1 cellular context compared by ENCODE assay signal in genomic region chr21:42009831-42010506, GRCh38.
TF ChIP-seq lines count a peak whose summit lies in the region.

Gene ZBTB21, minus strand, starts transcription at chr21:42010360. Its CDS starts 16,265 bp downstream, at chr21:41994095.

TF ChIP-seq in K562, 482 proteins besides CTCF, POLR2A, EP300 and RAD21 (continued from another document and continues in another):
- TF ChIP-seq SETDB1 (IDR thresholded peaks at IDR 0.05; ENCODE audit: low read length) (no peak), ZNF592 (IDR thresholded peaks at IDR 0.05) (no peak), ARNT (IDR thresholded peaks at IDR 0.05) (peak in 1 of 2 experiments; percentile 35; a peak in 1 of 4 replicates), ZNF134 (CRISPR knock-in tag; conservative IDR thresholded peaks at IDR 0.05) (no peak), CREM (IDR thresholded peaks at IDR 0.05; ENCODE audit: low read depth) (peak; percentile 98), EZH2 (IDR thresholded peaks at IDR 0.05; ENCODE audit: borderline replicate concordance, low read depth, low read length) (no peak), STAT5A (IDR thresholded peaks at IDR 0.05; ENCODE audit: borderline replicate concordance, low read length) (no peak), ILF3 (IDR thresholded peaks at IDR 0.05; ENCODE audit: borderline replicate concordance) (no peak; the same call in 1 of the 2 replicates), DDX20 (tag; IDR thresholded peaks at IDR 0.05; ENCODE audit: low read depth) (no peak), CBX1 (IDR thresholded peaks at IDR 0.05; ENCODE audit: low read depth) (no peak), KLF10 (CRISPR knock-in tag; IDR thresholded peaks at IDR 0.05) (no peak), POLR3G (IDR thresholded peaks at IDR 0.05; ENCODE audit: extremely low read depth, insufficient read length, insufficient replicate concordance) (no peak), MCM5 (IDR thresholded peaks at IDR 0.05; ENCODE audit: low read depth) (no peak), ZKSCAN3 (CRISPR knock-in tag; IDR thresholded peaks at IDR 0.05) (no peak), ZNF699 (CRISPR knock-in tag; IDR thresholded peaks at IDR 0.05; ENCODE audit: insufficient replicate concordance) (no peak), ZNF583 (CRISPR knock-in tag; IDR thresholded peaks at IDR 0.05) (peak; percentile 22; the same call in 1 of the 2 replicates), BCL6 (CRISPR knock-in tag; IDR thresholded peaks at IDR 0.05) (no peak), SUPT5H (IDR thresholded peaks at IDR 0.05) (peak; percentile 79), TRIM24 (IDR thresholded peaks at IDR 0.05) (no peak), GTF2F1 (IDR thresholded peaks at IDR 0.05; ENCODE audit: low read depth, low read length) (0 out of 2 replicates have a peak, but pooled peaks have one; percentile 27), HNRNPLL (IDR thresholded peaks at IDR 0.05; ENCODE audit: low read depth, low read length, poor library complexity, severe bottlenecking) (peak; percentile 23), AFF4 (CRISPR knock-in tag; IDR thresholded peaks at IDR 0.05) (no peak; the same call in 1 of the 2 replicates), CTBP1 (IDR thresholded peaks at IDR 0.05; ENCODE audit: borderline replicate concordance) (no peak), MXI1 (IDR thresholded peaks at IDR 0.05; ENCODE audit: low read depth, low read length) (no peak), ZNF780A (CRISPR knock-in tag; IDR thresholded peaks at IDR 0.05) (no peak), BRCA1 (IDR thresholded peaks at IDR 0.05) (no peak), BRCA1 (CRISPR knock-in tag; IDR thresholded peaks at IDR 0.05) (no peak), ZFX (CRISPR knock-in tag; IDR thresholded peaks at IDR 0.05) (peak; percentile 58), SAFB (IDR thresholded peaks at IDR 0.05; ENCODE audit: borderline replicate concordance, low read depth, low read length) (no peak), ZBTB9 (CRISPR knock-in tag; IDR thresholded peaks at IDR 0.05) (no peak), NR3C1 (CRISPR knock-in tag; IDR thresholded peaks at IDR 0.05) (no peak), ZSCAN32 (CRISPR knock-in tag; IDR thresholded peaks at IDR 0.05) (no peak), PHB (CRISPR knock-in tag; IDR thresholded peaks at IDR 0.05) (no peak), RBM14 (IDR thresholded peaks at IDR 0.05; ENCODE audit: borderline replicate concordance, insufficient read depth, low read depth, low read length) (no peak), NCOR1 (IDR thresholded peaks at IDR 0.05) (no peak), HINFP (tag; conservative IDR thresholded peaks at IDR 0.05; ENCODE audit: low read depth) (no peak), NBN (IDR thresholded peaks at IDR 0.05; ENCODE audit: low read depth) (peak; percentile 100), EHMT2 (IDR thresholded peaks at IDR 0.05) (no peak), SRSF3 (IDR thresholded peaks at IDR 0.05; ENCODE audit: insufficient read depth, low read length) (no peak), ZNF696 (CRISPR knock-in tag; conservative IDR thresholded peaks at IDR 0.05) (no peak), BACH1 (tag; IDR thresholded peaks at IDR 0.05) (no peak)
- TF ChIP-seq, protein P1, sequence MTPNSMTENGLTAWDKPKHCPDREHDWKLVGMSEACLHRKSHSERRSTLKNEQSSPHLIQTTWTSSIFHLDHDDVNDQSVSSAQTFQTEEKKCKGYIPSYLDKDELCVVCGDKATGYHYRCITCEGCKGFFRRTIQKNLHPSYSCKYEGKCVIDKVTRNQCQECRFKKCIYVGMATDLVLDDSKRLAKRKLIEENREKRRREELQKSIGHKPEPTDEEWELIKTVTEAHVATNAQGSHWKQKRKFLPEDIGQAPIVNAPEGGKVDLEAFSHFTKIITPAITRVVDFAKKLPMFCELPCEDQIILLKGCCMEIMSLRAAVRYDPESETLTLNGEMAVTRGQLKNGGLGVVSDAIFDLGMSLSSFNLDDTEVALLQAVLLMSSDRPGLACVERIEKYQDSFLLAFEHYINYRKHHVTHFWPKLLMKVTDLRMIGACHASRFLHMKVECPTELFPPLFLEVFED (CRISPR knock-in tag; conservative IDR thresholded peaks at IDR 0.05) = 0 out of 2 replicates have a peak, but pooled peaks have one; percentile 52
- TF ChIP-seq, protein P2, sequence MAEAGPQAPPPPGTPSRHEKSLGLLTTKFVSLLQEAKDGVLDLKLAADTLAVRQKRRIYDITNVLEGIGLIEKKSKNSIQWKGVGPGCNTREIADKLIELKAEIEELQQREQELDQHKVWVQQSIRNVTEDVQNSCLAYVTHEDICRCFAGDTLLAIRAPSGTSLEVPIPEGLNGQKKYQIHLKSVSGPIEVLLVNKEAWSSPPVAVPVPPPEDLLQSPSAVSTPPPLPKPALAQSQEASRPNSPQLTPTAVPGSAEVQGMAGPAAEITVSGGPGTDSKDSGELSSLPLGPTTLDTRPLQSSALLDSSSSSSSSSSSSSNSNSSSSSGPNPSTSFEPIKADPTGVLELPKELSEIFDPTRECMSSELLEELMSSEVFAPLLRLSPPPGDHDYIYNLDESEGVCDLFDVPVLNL (CRISPR knock-in tag; IDR thresholded peaks at IDR 0.05; ENCODE audit: low read depth) = no peak
- TF ChIP-seq, protein P3, sequence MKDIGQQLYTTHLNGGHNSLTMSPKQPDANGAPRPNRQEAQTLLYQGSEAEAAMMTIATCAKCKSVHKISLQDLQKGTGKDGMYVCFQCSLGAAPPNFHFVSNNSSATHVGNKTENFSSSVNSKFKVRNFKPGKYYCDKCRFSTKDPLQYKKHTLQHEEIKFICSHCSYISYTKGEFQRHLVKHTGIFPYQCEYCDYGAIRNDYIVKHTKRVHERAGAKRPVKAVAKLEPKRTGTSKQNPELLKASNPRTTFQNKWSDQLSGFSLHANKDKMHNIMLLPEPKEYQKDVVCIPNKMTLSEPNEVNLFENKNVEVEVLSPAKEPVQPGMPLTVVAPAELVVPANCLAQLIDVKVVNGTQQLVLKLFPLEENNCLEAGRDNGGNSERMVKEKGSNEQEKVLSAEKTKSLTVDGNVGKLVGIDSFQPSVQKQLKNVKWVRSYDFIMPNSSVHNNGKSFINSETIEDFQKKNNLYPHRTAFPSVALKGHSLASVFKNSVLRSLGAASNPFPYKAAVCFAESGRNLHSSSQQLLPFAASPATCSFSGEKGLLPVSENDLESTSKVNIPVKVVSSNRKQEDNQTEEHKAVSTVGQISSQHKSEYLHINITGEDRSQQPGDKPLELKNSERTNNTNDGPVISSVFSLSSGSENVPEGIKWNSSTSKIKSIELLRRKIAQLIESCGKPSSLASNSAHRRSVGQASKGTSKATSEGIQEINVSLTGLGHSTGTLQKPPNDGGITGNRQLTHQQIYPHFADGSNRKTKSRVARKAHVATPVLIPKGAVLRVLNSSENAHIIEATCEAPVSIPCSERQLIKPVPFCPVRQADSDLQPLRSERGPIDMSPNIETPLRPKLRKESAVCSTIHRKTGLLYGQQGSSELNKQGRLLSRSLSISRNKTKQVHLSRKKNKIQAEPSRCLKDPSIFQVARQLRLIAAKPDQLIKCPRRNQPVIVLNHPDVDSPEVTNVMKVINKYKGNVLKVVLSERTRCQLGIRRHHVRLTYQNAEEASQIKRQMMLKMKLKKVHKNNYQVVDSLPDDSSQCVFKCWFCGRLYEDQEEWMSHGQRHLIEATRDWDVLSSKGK (CRISPR knock-in tag; IDR thresholded peaks at IDR 0.05) = no peak
